Comparison of ENCODE assay signal across 15 cellular contexts in the genomic region with DNA sequence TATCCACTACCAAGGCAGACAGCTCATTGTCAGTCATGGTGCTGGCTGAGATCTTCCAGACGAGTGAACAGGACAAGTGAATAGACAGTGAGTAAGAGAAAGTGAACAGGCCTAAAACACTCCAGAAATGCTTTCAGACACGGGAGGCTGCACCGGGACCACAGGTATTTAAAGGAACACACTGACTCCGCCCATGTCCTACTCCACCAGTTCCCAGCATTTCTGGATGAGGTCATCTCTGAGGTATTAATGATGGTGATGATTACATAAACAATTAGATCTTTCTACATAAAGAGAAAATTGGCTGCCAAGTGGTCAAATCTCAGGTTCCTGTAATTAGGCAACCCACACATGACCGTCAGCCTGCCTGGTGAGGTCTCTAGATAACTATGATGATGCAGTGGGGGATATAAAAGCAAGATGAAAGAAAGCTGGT. TPM values are rescaled to one million over a fixed set of nuclear protein-coding genes. Genes with fewer than 3 reads are reported as not detected.
DNase-seq lines count a peak whose midpoint lies in the region; ATAC-seq, FAIRE-seq and TF ChIP-seq lines count a peak whose summit lies in the region.
"Had no signal": no experiment of that assay in that cellular context is flagged by ENCODE, and none has a peak within 500 bp of the region (broad histone marks: within the 10 kb centered on the region; RNA-seq: fewer than 3 reads in every experiment).

A gene (minus strand): TSS at position 141 of the 436 bp plus-strand sequence. CDS start 104 bp downstream, at position 37.

- no peaks in the 10 kb centered on the region for H3K36me3 Mint-ChIP-seq in T-cell
- H3K36me3 Mint-ChIP-seq: activated CD8-positive, alpha-beta memory T cell treated with anti-CD3 and anti-CD28 coated beads, Interleukin-2, amount 10 ng/mL, durations not matched to agents 7 days and 5 days; activated naive CD4-positive, alpha-beta T cell treated with anti-CD3 and anti-CD28 coated beads, Interleukin-2, amount 50 U/mL, for 72 hours; stimulated activated effector memory CD8-positive, alpha-beta T cell treated with anti-CD3 and anti-CD28 coated beads, Interleukin-12 subunit alpha, Interleukin-12 subunit beta, amount 100 ng/mL, for 72 hours had no signal

- TF ChIP-seq POLR2A in ovary (IDR thresholded peaks at IDR 0.05) = no peak

- no peaks in the 10 kb centered on the region for H3K4me1 ChIP-seq in left lung
- H3K4me1 ChIP-seq in ovary (ENCODE audit: insufficient read depth) = no peaks in the 10 kb centered on the region

- ATAC-seq in left lung (peak; percentile 16), T-cell (replicated peaks in 1 of 4) (no peak)
- ATAC-seq: activated CD8-positive, alpha-beta memory T cell treated with anti-CD3 and anti-CD28 coated beads, Interleukin-2, amount 10 ng/mL, durations not matched to agents 7 days and 5 days; activated naive CD4-positive, alpha-beta T cell treated with anti-CD3 and anti-CD28 coated beads, Interleukin-2, amount 50 U/mL, for 72 hours; GM23338 had no signal

- peak; percentile 26 for DNase-seq in AG20443 (ENCODE audit: low spot score)
- DNase-seq in bronchial epithelial cell (ENCODE audit: low read depth) = peak; percentile 95
- no peak for DNase-seq in left lung
- no peak for DNase-seq in NCI-H524 treated with DMSO at 0.1 percent for 48 hours (lab: John Stamatoyannopoulos, UW)
- DNase-seq in activated CD8-positive, alpha-beta memory T cell treated with anti-CD3 and anti-CD28 coated beads for 24 hours = no peak
- no peak for DNase-seq in T-cell
- no peak for DNase-seq in ovary
- DNase-seq: activated CD8-positive, alpha-beta memory T cell treated with anti-CD3 and anti-CD28 coated beads, Interleukin-2, amount 10 ng/mL, durations not matched to agents 7 days and 5 days; BE2C; NCI-H2081 treated with DMSO at 0.1 percent for 48 hours had no signal

- H3K27ac Mint-ChIP-seq in T-cell = no peak within 1 kb of the TSS
- H3K27ac Mint-ChIP-seq: activated CD8-positive, alpha-beta memory T cell treated with anti-CD3 and anti-CD28 coated beads, Interleukin-2, amount 10 ng/mL, durations not matched to agents 7 days and 5 days; activated naive CD4-positive, alpha-beta T cell treated with anti-CD3 and anti-CD28 coated beads, Interleukin-2, amount 50 U/mL, for 72 hours; GM23338; stimulated activated effector memory CD8-positive, alpha-beta T cell treated with anti-CD3 and anti-CD28 coated beads, Interleukin-12 subunit alpha, Interleukin-12 subunit beta, amount 100 ng/mL, for 72 hours had no signal

- TF ChIP-seq RAD21 in Ishikawa (IDR thresholded peaks at IDR 0.05; ENCODE audit: low read depth) = no peak

- CTCF ChIA-PET in T-cell (lab: Charles Lee) = no interaction called here

- H3K9me3 ChIP-seq in left lung = no peaks in the 10 kb centered on the region
- H3K9me3 ChIP-seq in ovary = no peaks in the 10 kb centered on the region
- H3K9me3 ChIP-seq: BE2C had no signal

- TF ChIP-seq EP300 in Ishikawa (IDR thresholded peaks at IDR 0.05; ENCODE audit: borderline replicate concordance) = peak; percentile 84
- no peak for TF ChIP-seq EP300 in ovary (IDR thresholded peaks at IDR 0.05)

- 85 to 94% (median 93%) methylated on average over 5 of the region's 5 CpGs for WGBS in ovary, 3 donors

- H3K36me3 ChIP-seq in bronchial epithelial cell (ENCODE audit: control insufficient read depth, insufficient read depth, low read length) (no peaks in the 10 kb centered on the region), left lung (no peaks in the 10 kb centered on the region), ovary (no peaks in the 10 kb centered on the region)
- H3K36me3 ChIP-seq: BE2C had no signal

- H3K27ac ChIP-seq in left lung = no peak within 1 kb of the TSS
- no peak within 1 kb of the TSS for H3K27ac ChIP-seq in ovary
- H3K27ac ChIP-seq: VCaP had no signal

- peaks cover 6 to 7% of the 10 kb centered on the region in 2 donors for H3K27me3 Mint-ChIP-seq in T-cell

- H3K27me3 ChIP-seq in bronchial epithelial cell (ENCODE audit: control insufficient read depth, insufficient read depth, low read length) (no peaks in the 10 kb centered on the region), left lung (no peaks in the 10 kb centered on the region), ovary (no peaks in the 10 kb centered on the region)
- H3K27me3 ChIP-seq: BE2C had no signal

- TF ChIP-seq CTCF in bronchial epithelial cell (IDR thresholded peaks at IDR 0.05; ENCODE audit: insufficient read depth, low read length, severe bottlenecking) (no peak), left lung (IDR thresholded peaks at IDR 0.05) (no peak), ovary (IDR thresholded peaks at IDR 0.05) (no peak)

- H3K4me1 Mint-ChIP-seq in T-cell = no peaks in the 10 kb centered on the region
- H3K4me1 Mint-ChIP-seq: activated CD8-positive, alpha-beta memory T cell treated with anti-CD3 and anti-CD28 coated beads, Interleukin-2, amount 10 ng/mL, durations not matched to agents 7 days and 5 days; GM23338; stimulated activated effector memory CD8-positive, alpha-beta T cell treated with anti-CD3 and anti-CD28 coated beads, Interleukin-12 subunit alpha, Interleukin-12 subunit beta, amount 100 ng/mL, for 72 hours had no signal

- H3K9me3 Mint-ChIP-seq in T-cell = no peaks in the 10 kb centered on the region
- H3K9me3 Mint-ChIP-seq: activated naive CD4-positive, alpha-beta T cell treated with anti-CD3 and anti-CD28 coated beads, Interleukin-2, amount 50 U/mL, for 72 hours; GM23338; stimulated activated effector memory CD8-positive, alpha-beta T cell treated with anti-CD3 and anti-CD28 coated beads, Interleukin-12 subunit alpha, Interleukin-12 subunit beta, amount 100 ng/mL, for 72 hours had no signal

- POLR2A ChIA-PET in T-cell (lab: Charles Lee) = no interaction called here

- intact Hi-C loops in left lung (cut with DNase I) (no loop called here), ovary (cut with DNase I) (no loop called here)

- no peak for FAIRE-seq in bronchial epithelial cell (lab: Jason Lieb, UNC)

- H3K4me3 Mint-ChIP-seq in T-cell = no peak within 1 kb of the TSS
- H3K4me3 Mint-ChIP-seq: activated CD8-positive, alpha-beta memory T cell treated with anti-CD3 and anti-CD28 coated beads, Interleukin-2, amount 10 ng/mL, durations not matched to agents 7 days and 5 days; GM23338; stimulated activated effector memory CD8-positive, alpha-beta T cell treated with anti-CD3 and anti-CD28 coated beads, Interleukin-12 subunit alpha, Interleukin-12 subunit beta, amount 100 ng/mL, for 72 hours had no signal

- H3K4me3 ChIP-seq in bronchial epithelial cell (ENCODE audit: low read depth, low read length) (no peak within 1 kb of the TSS), left lung (no peak within 1 kb of the TSS), ovary (no peak within 1 kb of the TSS)
- H3K4me3 ChIP-seq: GM23338 had no signal

TF ChIP-seq in Ishikawa, 13 proteins besides CTCF, POLR2A, EP300 and RAD21:
- no peak for TF ChIP-seq EGR1 (IDR thresholded peaks at IDR 0.05)
- peak; percentile 75 for TF ChIP-seq TEAD4 (IDR thresholded peaks at IDR 0.05)
- TF ChIP-seq FOXM1 (IDR thresholded peaks at IDR 0.05; ENCODE audit: borderline replicate concordance, low read depth) = peak; percentile 55; the same call in 1 of the 2 replicates
- TF ChIP-seq TAF1 (IDR thresholded peaks at IDR 0.05; ENCODE audit: low read depth) = no peak
- peak; percentile 64 for TF ChIP-seq NFIC (IDR thresholded peaks at IDR 0.05)
- no peak for TF ChIP-seq YY1 (IDR thresholded peaks at IDR 0.05; ENCODE audit: low read depth)
- peak; percentile 48; the same call in 1 of the 2 replicates for TF ChIP-seq CREB1 (IDR thresholded peaks at IDR 0.05; ENCODE audit: low read depth)
- peak; percentile 75 for TF ChIP-seq TCF12 (IDR thresholded peaks at IDR 0.05; ENCODE audit: low read depth)
- no peak for TF ChIP-seq CEBPB (IDR thresholded peaks at IDR 0.05)
- no peak for TF ChIP-seq ZBTB7A (IDR thresholded peaks at IDR 0.05; ENCODE audit: low read depth)
- TF ChIP-seq, protein P1, sequence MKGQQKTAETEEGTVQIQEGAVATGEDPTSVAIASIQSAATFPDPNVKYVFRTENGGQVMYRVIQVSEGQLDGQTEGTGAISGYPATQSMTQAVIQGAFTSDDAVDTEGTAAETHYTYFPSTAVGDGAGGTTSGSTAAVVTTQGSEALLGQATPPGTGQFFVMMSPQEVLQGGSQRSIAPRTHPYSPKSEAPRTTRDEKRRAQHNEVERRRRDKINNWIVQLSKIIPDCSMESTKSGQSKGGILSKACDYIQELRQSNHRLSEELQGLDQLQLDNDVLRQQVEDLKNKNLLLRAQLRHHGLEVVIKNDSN (IDR thresholded peaks at IDR 0.05) = no peak

RNA-seq across cellular contexts. Expression of the gene that starts here (rescaled TPM):
- total RNA-seq in bronchial epithelial cell = under 0.01 TPM in 1 of 2 replicates, not detected in the other
- total RNA-seq in left lung = under 1 TPM; 0.16 to 0.29 TPM
- total RNA-seq in T-cell = not detected
- under 1 TPM in 1 of 7 donors, not detected in 6; 0.23 TPM for total RNA-seq in ovary
- not detected for polyA plus RNA-seq in ovary
- total RNA-seq: activated CD8-positive, alpha-beta memory T cell treated with anti-CD3 and anti-CD28 coated beads, Interleukin-2, amount 10 ng/mL, durations not matched to agents 7 days and 5 days; activated naive CD4-positive, alpha-beta T cell treated with anti-CD3 and anti-CD28 coated beads, Interleukin-2, amount 50 U/mL, for 72 hours; GM23338 had no signal
- polyA plus RNA-seq: GM23338 had no signal

Comparison
In these comparisons a context has a peak if more than half of its experiments do, and no peak if none do; other contexts are left out.
1. Peak in DNase-seq in bronchial epithelial cell; RNA of the gene not detected or under 1 TPM.
2. Peak in ATAC-seq in left lung; RNA of the gene not detected or under 1 TPM.